9 cellular contexts compared by ENCODE assay signal in genomic region chr14:61710853-61711817, GRCh38. TPM values are rescaled to one million over a fixed set of nuclear protein-coding genes. Genes with fewer than 3 reads are reported as not detected.
DNase-seq lines count a peak whose midpoint lies in the region; ATAC-seq, FAIRE-seq and TF ChIP-seq lines count a peak whose summit lies in the region.
"Had no signal": no experiment of that assay in that cellular context is flagged by ENCODE, and none has a peak within 500 bp of the region (broad histone marks: within the 10 kb centered on the region; RNA-seq: fewer than 3 reads in every experiment).

No MANE protein-coding gene starts in this region.

- peaks cover 62 to 84% (median 73%) of the 10 kb centered on the region in 4 donors for H3K4me1 Mint-ChIP-seq in CD4-positive, alpha-beta memory T cell

- H3K9me3 ChIP-seq in CD4-positive, alpha-beta memory T cell (ENCODE audit: control insufficient read depth in 1 of 2, low read length in 2 of 2) = no peaks in the 10 kb centered on the region
- H3K9me3 ChIP-seq in RWPE2 (ENCODE audit: severe bottlenecking) = no peaks in the 10 kb centered on the region
- no peaks in the 10 kb centered on the region for H3K9me3 ChIP-seq in MG63

- no peak overlapping the region for H3K4me3 ChIP-seq in CD4-positive, alpha-beta memory T cell (ENCODE audit: low read length in 2 of 2)
- H3K4me3 ChIP-seq in RWPE2 (ENCODE audit: severe bottlenecking) (peak overlapping the region; percentile 2), MG63 (no peak overlapping the region)

- H3K27ac ChIP-seq in CD4-positive, alpha-beta memory T cell (ENCODE audit: low read depth, low read length) = no peak overlapping the region
- H3K27ac ChIP-seq in RWPE2 (ENCODE audit: poor library complexity, severe bottlenecking) = peak overlapping the region; percentile 46

- no peaks in the 10 kb centered on the region for H3K36me3 ChIP-seq in CD4-positive, alpha-beta memory T cell (ENCODE audit: insufficient read depth, low read length)
- H3K36me3 ChIP-seq in RWPE2 (ENCODE audit: low read depth) (peaks cover 70% of the 10 kb centered on the region), MG63 (0 out of 2 replicates have a peak, but pooled peaks cover 2% of the 10 kb centered on the region)

- H3K4me3 Mint-ChIP-seq in CD4-positive, alpha-beta memory T cell = peak overlapping the region in 7 of 8 donors; percentile 6 to 66 (median 54)

- FAIRE-seq in islet of Langerhans (lab: Jason Lieb, UNC) = peak; percentile 96

- intact Hi-C loops in CD4-positive, alpha-beta memory T cell (cut with micrococcal nuclease) = loop anchor here (2.0 kb wide), 1 partner anchor 14 kb away; no protein-coding TSS in a partner anchor

- POLR2A ChIA-PET in CD4-positive, alpha-beta memory T cell (lab: Charles Lee; ENCODE audit: partially characterized antibody) = interaction anchor here (0.6 to 4.3 kb wide), 3 partner anchors 9 to 34 kb away, joined by 3 to 11 read pairs (median 4); no protein-coding TSS in a partner anchor
- POLR2A ChIA-PET in HEK293T (lab: Yijun Ruan, JAX) = no interaction called here

- CTCF ChIA-PET in CD4-positive, alpha-beta memory T cell (lab: Charles Lee; ENCODE audit: partially characterized antibody) = interaction anchor here (0.6 to 1.5 kb wide), 7 partner anchors 9 to 426 kb away, joined by 3 to 9 read pairs (median 3); no protein-coding TSS in a partner anchor
- CTCF ChIA-PET in HEK293T (lab: Yijun Ruan, JAX) = interaction anchor here (0.7 kb wide), 1 partner anchor 9 kb away, joined by 3 read pairs; no protein-coding TSS in a partner anchor

- no peaks in the 10 kb centered on the region for H3K27me3 ChIP-seq in CD4-positive, alpha-beta memory T cell (ENCODE audit: insufficient read depth, low read length)
- no peaks in the 10 kb centered on the region for H3K27me3 ChIP-seq in RWPE2 (ENCODE audit: insufficient read depth, poor library complexity, severe bottlenecking)
- no peaks in the 10 kb centered on the region for H3K27me3 ChIP-seq in MG63

- peak overlapping the region in 6 of 7 donors; percentile 1 to 61 (median 26) for H3K27ac Mint-ChIP-seq in CD4-positive, alpha-beta memory T cell

- peak; percentile 11; the same call in 2 of the 3 replicates for ATAC-seq in RWPE2 (ENCODE audit: low read depth)
- no peak for ATAC-seq in GM21723 (IDR thresholded peaks at IDR 0.05; ENCODE audit: unreplicated experiment)

- H3K27me3 Mint-ChIP-seq in CD4-positive, alpha-beta memory T cell = no peaks in the 10 kb centered on the region

- H3K36me3 Mint-ChIP-seq in CD4-positive, alpha-beta memory T cell = peaks cover 3 to 5% of the 10 kb centered on the region in 2 donors

- no peak for DNase-seq in CD4-positive, alpha-beta memory T cell
- no peak for DNase-seq in HEK293T (ENCODE audit: extremely low spot score)
- DNase-seq in RWPE2 (ENCODE audit: low spot score) = no peak
- DNase-seq in MG63 = no peak
- no peak for DNase-seq in activated effector memory CD4-positive, alpha-beta T cell treated with Interleukin-2 at 50 U/mL for 16 hours
- no peak for DNase-seq in germinal center (ENCODE audit: low spot score)
- DNase-seq: stimulated activated CD4-positive, alpha-beta T cell treated with anti-CD3 and anti-CD28 coated beads, Interleukin-2, amount 100 ng/mL, for 48 hours had no signal

- TF ChIP-seq CTCF in RWPE2 (IDR thresholded peaks at IDR 0.05; ENCODE audit: poor library complexity, severe bottlenecking) = no peak

- H3K4me1 ChIP-seq in CD4-positive, alpha-beta memory T cell (ENCODE audit: insufficient read depth, low read length) = peaks cover 74% of the 10 kb centered on the region
- peaks cover 69% of the 10 kb centered on the region for H3K4me1 ChIP-seq in RWPE2 (ENCODE audit: insufficient read depth, poor library complexity, severe bottlenecking)

- H3K9me3 Mint-ChIP-seq in CD4-positive, alpha-beta memory T cell = peaks cover 0 to 4% (median 0%) of the 10 kb centered on the region in 8 donors

TF ChIP-seq in HEK293T, 16 proteins besides CTCF, POLR2A, EP300 and RAD21:
- TF ChIP-seq SP1 (IDR thresholded peaks at IDR 0.05) (no peak), FOXA1 (IDR thresholded peaks at IDR 0.05) (no peak), BHLHE40 (IDR thresholded peaks at IDR 0.05; ENCODE audit: borderline replicate concordance) (no peak), ELF4 (IDR thresholded peaks at IDR 0.05) (no peak), ZNF384 (IDR thresholded peaks at IDR 0.05) (0 out of 2 replicates have a peak, but pooled peaks have one; percentile 11), HDGF (IDR thresholded peaks at IDR 0.05; ENCODE audit: borderline replicate concordance) (no peak), LEF1 (IDR thresholded peaks at IDR 0.05; ENCODE audit: borderline replicate concordance) (no peak), CTBP1 (IDR thresholded peaks at IDR 0.05; ENCODE audit: borderline replicate concordance) (no peak)

RNA-seq across cellular contexts. Expression of gene HIF1A, which starts 15.8 kb away (rescaled TPM):
- 10 to 100 TPM; 84.7 to 87.1 TPM for total RNA-seq in CD4-positive, alpha-beta memory T cell
- 10 to 100 TPM; 82.5 to 83.7 TPM for polyA plus RNA-seq in CD4-positive, alpha-beta memory T cell
- 58.5 and 77.4 TPM in 2 replicates for total RNA-seq in MG63 (2014; rRNA removed; shearing (Covaris generic); ENCODE audit: low replicate concordance)

RNA-seq across cellular contexts. Expression of gene SNAPC1, which starts 51.1 kb away (rescaled TPM):
- total RNA-seq in CD4-positive, alpha-beta memory T cell = 1 to 10 TPM; 4.0 to 4.2 TPM
- 1 to 10 TPM; 4.4 to 5.9 TPM for polyA plus RNA-seq in CD4-positive, alpha-beta memory T cell
- total RNA-seq in MG63 (2014; rRNA removed; shearing (Covaris generic); ENCODE audit: low replicate concordance) = 10.8 and 11.0 TPM in 2 replicates
